Comparison of ENCODE assay signal across 17 cellular contexts in genomic region chr2:63741884-63742583, GRCh38.
DNase-seq lines count a peak whose midpoint lies in the region; ATAC-seq and TF ChIP-seq lines count a peak whose summit lies in the region.
"Had no signal": no experiment of that assay in that cellular context is flagged by ENCODE, and none has a peak within 500 bp of the region (broad histone marks: within the 10 kb centered on the region; RNA-seq: fewer than 3 reads in every experiment).

No MANE protein-coding gene starts in this region.

- H3K27ac ChIP-seq in SJCRH30 (peak overlapping the region; percentile 69), gastroesophageal sphincter (no peak overlapping the region)
- H3K27ac ChIP-seq: heart right ventricle, PC-9, WERI-Rb-1 had no signal

- 62 to 77% methylated on average over 3 of the region's 3 CpGs for WGBS in gastroesophageal sphincter (ENCODE audit: low coverage in 1 of 2), 2 donors

- H3K36me3 ChIP-seq in SJCRH30 (no peaks in the 10 kb centered on the region), gastroesophageal sphincter (no peaks in the 10 kb centered on the region)
- H3K36me3 ChIP-seq: heart right ventricle, WERI-Rb-1 had no signal

- TF ChIP-seq POLR2A in gastroesophageal sphincter (IDR thresholded peaks at IDR 0.05), result no peak

- ATAC-seq in gastroesophageal sphincter, result no peak
- ATAC-seq: heart right ventricle; stimulated activated naive CD8-positive, alpha-beta T cell treated with anti-CD3 and anti-CD28 coated beads, Interleukin-15, amount 100 ng/mL, for 72 hours; T-cell had no signal

- H3K4me3 ChIP-seq in SJCRH30 (no peak overlapping the region), fibroblast of villous mesenchyme (ENCODE audit: low read depth, low read length) (no peak overlapping the region), retinal pigment epithelial cell (ENCODE audit: low read length) (no peak overlapping the region), gastroesophageal sphincter (no peak overlapping the region)
- H3K4me3 ChIP-seq: heart right ventricle, PC-9 had no signal

- in situ Hi-C loops in G401 (cut with HindIII; ENCODE audit: low sequenced_read_pairs), result no loop called here

- no peak for TF ChIP-seq EP300 in gastroesophageal sphincter (IDR thresholded peaks at IDR 0.05)

- DNase-seq in EL, result peak; percentile 71
- DNase-seq in SJCRH30, result peak in 1 of 2 experiments; percentile 51
- peak; percentile 29 for DNase-seq in fibroblast of villous mesenchyme (ENCODE audit: low read depth)
- peak; percentile 32 for DNase-seq in retinal pigment epithelial cell (ENCODE audit: low read depth)
- DNase-seq in G401 (ENCODE audit: low spot score), result no peak
- no peak for DNase-seq in islet precursor cell
- DNase-seq in stimulated activated CD4-positive, alpha-beta T cell treated with anti-CD3 and anti-CD28 coated beads, Interleukin-15, amount 100 ng/mL, for 24 hours, result no peak
- DNase-seq: cerebellar nuclear complex; DMS153; heart right ventricle; NCI-H187; NCI-H524 treated with DMSO at 0.1 percent for 48 hours; stimulated activated naive CD8-positive, alpha-beta T cell treated with anti-CD3 and anti-CD28 coated beads, Interleukin-15, amount 100 ng/mL, for 72 hours; T-cell; WERI-Rb-1 had no signal

- H3K27me3 ChIP-seq in SJCRH30 (no peaks in the 10 kb centered on the region), gastroesophageal sphincter (no peaks in the 10 kb centered on the region)
- H3K27me3 ChIP-seq: heart right ventricle had no signal

- TF ChIP-seq CTCF in fibroblast of villous mesenchyme (IDR thresholded peaks at IDR 0.05; ENCODE audit: insufficient read depth, low read depth, low read length) (no peak), retinal pigment epithelial cell (conservative IDR thresholded peaks at IDR 0.05; ENCODE audit: low read depth, low read length) (no peak), gastroesophageal sphincter (IDR thresholded peaks at IDR 0.05) (no peak)

- H3K9me3 ChIP-seq in SJCRH30 (replicated peaks), result 0 out of 2 replicates have a peak, but pooled peaks cover 6% of the 10 kb centered on the region
- H3K9me3 ChIP-seq in gastroesophageal sphincter, result no peaks in the 10 kb centered on the region

- H3K4me1 ChIP-seq in SJCRH30 (peaks cover 53% of the 10 kb centered on the region), gastroesophageal sphincter (peaks cover 0 to under 1% (median 0%) of the 10 kb centered on the region in 3 donors)

Comparison
In these comparisons a context has a peak if more than half of its experiments do, and no peak if none do; other contexts are left out.
1. DNase-seq: peak in EL (single experiment), fibroblast of villous mesenchyme (single experiment) and retinal pigment epithelial cell (single experiment); none in G401 (single experiment), islet precursor cell (single experiment) and stimulated activated CD4-positive, alpha-beta T cell treated with anti-CD3 and anti-CD28 coated beads, Interleukin-15, amount 100 ng/mL, for 24 hours (single experiment).